In the genomic region with DNA sequence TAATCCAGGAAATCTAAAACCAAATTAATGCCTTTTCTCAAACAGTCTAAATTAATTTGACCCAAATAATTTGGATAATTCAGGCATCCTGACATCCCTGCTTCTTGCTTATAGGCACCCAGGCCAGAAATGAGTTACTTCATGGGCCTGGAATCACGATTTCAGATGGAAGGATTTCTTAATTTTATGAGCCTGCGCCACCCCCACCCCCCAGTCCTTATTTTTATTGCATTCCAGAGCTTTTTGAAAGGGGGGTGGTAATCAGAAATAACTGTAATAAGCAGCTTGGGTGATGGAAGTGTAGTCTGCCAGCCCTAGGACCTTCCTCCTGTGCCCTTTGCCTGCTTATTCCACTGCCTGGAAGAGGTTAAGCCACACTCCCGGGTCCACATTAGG, we compare ENCODE assay signal across 9 cellular contexts. TPM values are rescaled to one million over a fixed set of nuclear protein-coding genes. Genes with fewer than 3 reads are reported as not detected.
DNase-seq lines count a peak whose midpoint lies in the region; ATAC-seq, FAIRE-seq and TF ChIP-seq lines count a peak whose summit lies in the region.
"Had no signal": no experiment of that assay in that cellular context is flagged by ENCODE, and none has a peak within 500 bp of the region (broad histone marks: within the 10 kb centered on the region; RNA-seq: fewer than 3 reads in every experiment).

No MANE protein-coding gene starts in this region.

- peaks cover 38% of the 10 kb centered on the region for H3K36me3 ChIP-seq in astrocyte (ENCODE audit: insufficient read depth, low read length)
- H3K36me3 ChIP-seq in HepG2 (replicated peaks in 1 of 2; ENCODE audit: control insufficient read depth in 1 of 2, insufficient read depth in 2 of 2, low read length in 2 of 2): peaks cover 31 to 50% of the 10 kb centered on the region in 2 experiments
- H3K36me3 ChIP-seq in thymus (ENCODE audit: control insufficient read depth, insufficient read depth): peaks cover 46% of the 10 kb centered on the region

- H3K4me3 Mint-ChIP-seq in activated T-cell treated with anti-CD3 and anti-CD28 coated beads, Interleukin-2, amount 50 U/mL, for 24 hours: peak overlapping the region; percentile 93
- peak overlapping the region; percentile 97 for H3K4me3 Mint-ChIP-seq in astrocyte (ENCODE audit: unreplicated experiment)

- WGBS in HepG2 (ENCODE audit: low lambda C conversion rate): 35% methylated on average over 3 of the region's 3 CpGs
- 83% methylated on average over 3 of the region's 3 CpGs for WGBS in thymus

- TF ChIP-seq CTCF in astrocyte (IDR thresholded peaks at IDR 0.05; ENCODE audit: insufficient read depth, low read depth, low read length) (no peak), HepG2 (CRISPR knock-in tag; IDR thresholded peaks at IDR 0.05) (no peak)

- H3K27ac Mint-ChIP-seq in activated T-cell treated with anti-CD3 and anti-CD28 coated beads, Interleukin-2, amount 50 U/mL, for 24 hours: peak overlapping the region; percentile 89
- H3K27ac Mint-ChIP-seq in astrocyte (ENCODE audit: unreplicated experiment): peak overlapping the region; percentile 98

- no peaks in the 10 kb centered on the region for H3K9me3 Mint-ChIP-seq in activated T-cell treated with anti-CD3 and anti-CD28 coated beads, Interleukin-2, amount 50 U/mL, for 24 hours
- H3K9me3 Mint-ChIP-seq in astrocyte (ENCODE audit: unreplicated experiment): no peaks in the 10 kb centered on the region

- DNase-seq in activated T-cell treated with anti-CD3 and anti-CD28 coated beads, Interleukin-2, amount 50 U/mL, for 24 hours: no peak
- DNase-seq in activated T-cell treated with anti-CD3 and anti-CD28 coated beads, Interleukin-2, amount 50 U/mL, for 1 hour: no peak
- no peak for DNase-seq in astrocyte (ENCODE audit: low read depth)
- DNase-seq in HepG2 (ENCODE audit: low spot score): no peak
- DNase-seq in NCI-H2227 treated with DMSO at 0.1 percent for 48 hours (lab: John Stamatoyannopoulos, UW): no peak
- DNase-seq in amniotic stem cell (lab: John Stamatoyannopoulos, UW): no peak
- DNase-seq in NK-92 treated with Interleukin-12 subunit alpha and Interleukin-12 subunit beta, amount 100 ng/mL, for 24 hours (lab: John Stamatoyannopoulos, UW): no peak
- DNase-seq: activated gamma-delta T cell had no signal

- TSS peak; percentile 34 for BruUV-seq in HepG2 (replicated peaks; lab: Mats Ljungman, UMichigan)

- TF ChIP-seq RAD21 in HepG2 (CRISPR knock-in tag; IDR thresholded peaks at IDR 0.05): no peak

- ATAC-seq in HepG2: peak; percentile 6

- peaks cover 63% of the 10 kb centered on the region for H3K79me2 ChIP-seq in astrocyte (ENCODE audit: insufficient read depth, low read length)
- peaks cover 23% of the 10 kb centered on the region for H3K79me2 ChIP-seq in HepG2 (ENCODE audit: insufficient read depth, low read length)

- H3K4me3 ChIP-seq in astrocyte (ENCODE audit: insufficient read depth, low read depth, low read length) (peak overlapping the region; percentile 76), HepG2 (replicated peaks in 1 of 3; ENCODE audit: insufficient read depth in 1 of 3, low read depth in 2 of 3, low read length in 3 of 3) (peak overlapping the region; percentile 97 to 99 (median 99)), thymus (ENCODE audit: low read length) (peak overlapping the region; percentile 6)

- H3K27me3 Mint-ChIP-seq in activated T-cell treated with anti-CD3 and anti-CD28 coated beads, Interleukin-2, amount 50 U/mL, for 24 hours: no peaks in the 10 kb centered on the region
- no peaks in the 10 kb centered on the region for H3K27me3 Mint-ChIP-seq in astrocyte (ENCODE audit: low read depth, unreplicated experiment)

- H3K4me1 Mint-ChIP-seq in activated T-cell treated with anti-CD3 and anti-CD28 coated beads, Interleukin-2, amount 50 U/mL, for 24 hours (ENCODE audit: low read depth): peaks cover 43% of the 10 kb centered on the region
- H3K4me1 Mint-ChIP-seq in astrocyte (ENCODE audit: low read depth, unreplicated experiment): peaks cover 63% of the 10 kb centered on the region

- in situ Hi-C loops in HepG2 (cut with HindIII; ENCODE audit: extremely low pct_ligation_motif_present, low pct_unique_long_range_greater_than_20kb): no loop called here

- no peaks in the 10 kb centered on the region for H3K27me3 ChIP-seq in astrocyte (ENCODE audit: insufficient read depth, low read length)
- H3K27me3 ChIP-seq in HepG2 (ENCODE audit: control insufficient read depth in 1 of 2, insufficient read depth in 2 of 2, low read length in 2 of 2): no peaks in the 10 kb centered on the region; a peak in 1 of 5 replicates
- no peaks in the 10 kb centered on the region for H3K27me3 ChIP-seq in thymus (ENCODE audit: control insufficient read depth, insufficient read depth)

- TF ChIP-seq EP300 in HepG2 (IDR thresholded peaks at IDR 0.05; ENCODE audit: low read depth in 2 of 2, low read length in 2 of 2): no peak
- no peak for TF ChIP-seq EP300 in HepG2 (CRISPR knock-in tag; IDR thresholded peaks at IDR 0.05; ENCODE audit: borderline replicate concordance)

- H3K4me1 ChIP-seq in astrocyte (ENCODE audit: insufficient read depth, low read length) (peaks cover 57% of the 10 kb centered on the region), HepG2 (ENCODE audit: insufficient read depth, low read length) (peaks cover 24% of the 10 kb centered on the region), thymus (ENCODE audit: control insufficient read depth, insufficient read depth, low read length) (peaks cover 16% of the 10 kb centered on the region)

- peak overlapping the region; percentile 92 for H3K27ac ChIP-seq in astrocyte (ENCODE audit: low read depth, low read length)
- H3K27ac ChIP-seq in HepG2 (ENCODE audit: extremely low read length, insufficient read depth, low read length): peak overlapping the region; percentile 77
- peak overlapping the region; percentile 20 for H3K27ac ChIP-seq in thymus (ENCODE audit: low read depth)

- peaks cover 70% of the 10 kb centered on the region for H4K20me1 ChIP-seq in astrocyte (ENCODE audit: insufficient read depth, low read length)
- no peaks in the 10 kb centered on the region; the same call in 1 of the 2 replicates for H4K20me1 ChIP-seq in HepG2 (ENCODE audit: insufficient read depth, low read length)

- POLR2A ChIA-PET in HepG2 (lab: Yijun Ruan, JAX): interaction anchor here (1.0 to 2.4 kb wide), 3 partner anchors 10 to 20 kb away, joined by 3 to 17 read pairs (median 4); partner anchors contain the start of gene ABCF3

- no peak for TF ChIP-seq POLR2A in HepG2 (IDR thresholded peaks at IDR 0.05; ENCODE audit: insufficient read depth in 1 of 2, low read depth in 2 of 2, low read length in 2 of 2)

- CTCF ChIA-PET in HepG2 (lab: Yijun Ruan, JAX; ENCODE audit: low intra/inter-chr PET ratio, low total read pairs): no interaction called here

- H3K9me3 ChIP-seq in astrocyte (ENCODE audit: insufficient read depth, low read depth, low read length) (no peaks in the 10 kb centered on the region), HepG2 (ENCODE audit: low read length) (no peaks in the 10 kb centered on the region), thymus (ENCODE audit: control insufficient read depth) (no peaks in the 10 kb centered on the region)

- no peak overlapping the region for H2AFZ ChIP-seq in astrocyte (ENCODE audit: low read depth, low read length)
- no peak overlapping the region for H2AFZ ChIP-seq in HepG2 (ENCODE audit: low read length)

- peaks cover 78% of the 10 kb centered on the region for H3K36me3 Mint-ChIP-seq in activated T-cell treated with anti-CD3 and anti-CD28 coated beads, Interleukin-2, amount 50 U/mL, for 24 hours (ENCODE audit: low read depth)
- peaks cover 30% of the 10 kb centered on the region for H3K36me3 Mint-ChIP-seq in astrocyte (ENCODE audit: low read depth, unreplicated experiment)

- H3K4me2 ChIP-seq in astrocyte (ENCODE audit: low read length): peak overlapping the region; percentile 94
- peak overlapping the region; percentile 95 for H3K4me2 ChIP-seq in HepG2 (ENCODE audit: low read depth, low read length)

- FAIRE-seq in astrocyte (lab: Jason Lieb, UNC): no peak
- FAIRE-seq in HepG2 (lab: Jason Lieb, UNC): no peak

- intact Hi-C loops in HepG2 (cut with micrococcal nuclease; ENCODE audit: unreplicated experiment): loop anchor here (2.0 kb wide), 1 partner anchor 19 kb away; no protein-coding TSS in a partner anchor

- H3K9ac ChIP-seq in astrocyte (ENCODE audit: low read length) (peak overlapping the region; percentile 98), HepG2 (ENCODE audit: insufficient read depth, low read depth, low read length) (peak overlapping the region; percentile 98)

RNA-seq across cellular contexts. Expression of gene AP2M1, which starts 1.3 kb away (rescaled TPM):
- total RNA-seq in astrocyte (603 and 613 TPM in 2 replicates), HepG2 (2016; rRNA removed; fragmentation: Illumina TruSeq; extraction: Trizol) (124 and 126 TPM in 2 replicates)
- 72.2 and 73.9 TPM in 2 replicates for total RNA-seq in HepG2 (2016; cell fraction: cytosol; rRNA removed; fragmentation: Illumina TruSeq; extraction: Trizol; ENCODE audit: low read depth)
- total RNA-seq in HepG2 (2016; cell fraction: insoluble cytoplasmic fraction; rRNA removed; fragmentation: Illumina TruSeq; extraction: Trizol): 120 and 132 TPM in 2 replicates
- total RNA-seq in HepG2 (2016; cell fraction: membrane; rRNA removed; fragmentation: Illumina TruSeq; extraction: Trizol): 105 and 110 TPM in 2 replicates
- 55.3 and 71.0 TPM in 2 replicates for total RNA-seq in HepG2 (2016; cell fraction: nucleus; rRNA removed; fragmentation: Illumina TruSeq; extraction: Trizol)
- polyA plus RNA-seq in HepG2 (2011; rRNA removed) (146 and 189 TPM in 2 replicates), thymus (165 TPM)
- 105 and 107 TPM in 2 replicates for polyA plus RNA-seq in HepG2 (2011; cell fraction: cytosol; rRNA removed)
- 190 and 200 TPM in 2 replicates for polyA plus RNA-seq in HepG2 (2011; cell fraction: nucleus; rRNA removed)
- polyA plus RNA-seq in HepG2 (2012): 119 and 172 TPM in 2 replicates
- polyA plus RNA-seq in HepG2 (2016; cell fraction: cytosol; fragmentation: Illumina TruSeq; extraction: Trizol; ENCODE audit: low read depth): 89.6 and 102 TPM in 2 replicates
- polyA plus RNA-seq in HepG2 (2016; cell fraction: insoluble cytoplasmic fraction; fragmentation: Illumina TruSeq; extraction: Trizol; ENCODE audit: low read depth): 155 and 182 TPM in 2 replicates
- 110 and 116 TPM in 2 replicates for polyA plus RNA-seq in HepG2 (2016; cell fraction: membrane; fragmentation: Illumina TruSeq; extraction: Trizol; ENCODE audit: low read depth)
- polyA plus RNA-seq in HepG2 (2016; cell fraction: nucleus; fragmentation: Illumina TruSeq; extraction: Trizol; ENCODE audit: insufficient read depth, low read depth): 139 and 149 TPM in 2 replicates
- polyA minus RNA-seq in HepG2 (2011; rRNA and poly(A)+ RNA removed; ENCODE audit: low replicate concordance): 177 and 651 TPM in 2 replicates
- polyA minus RNA-seq in HepG2 (2011; cell fraction: cytosol; rRNA and poly(A)+ RNA removed): 51.9 and 58.8 TPM in 2 replicates
- 68.9 and 87.9 TPM in 2 replicates for polyA minus RNA-seq in HepG2 (2011; cell fraction: nucleus; rRNA and poly(A)+ RNA removed)

RNA-seq across cellular contexts. Expression of gene ABCF3, which starts 10.0 kb away (rescaled TPM):
- total RNA-seq in astrocyte (61.1 and 70.9 TPM in 2 replicates), HepG2 (2016; rRNA removed; fragmentation: Illumina TruSeq; extraction: Trizol) (32.7 and 38.8 TPM in 2 replicates)
- total RNA-seq in HepG2 (2016; cell fraction: cytosol; rRNA removed; fragmentation: Illumina TruSeq; extraction: Trizol; ENCODE audit: low read depth): 7.0 and 8.6 TPM in 2 replicates
- total RNA-seq in HepG2 (2016; cell fraction: insoluble cytoplasmic fraction; rRNA removed; fragmentation: Illumina TruSeq; extraction: Trizol): 30.5 and 38.2 TPM in 2 replicates
- 9.7 and 13.0 TPM in 2 replicates for total RNA-seq in HepG2 (2016; cell fraction: membrane; rRNA removed; fragmentation: Illumina TruSeq; extraction: Trizol)
- total RNA-seq in HepG2 (2016; cell fraction: nucleus; rRNA removed; fragmentation: Illumina TruSeq; extraction: Trizol): 31.0 and 40.0 TPM in 2 replicates
- polyA plus RNA-seq in HepG2 (2011; rRNA removed) (46.5 and 48.2 TPM in 2 replicates), thymus (60.6 TPM)
- polyA plus RNA-seq in HepG2 (2011; cell fraction: cytosol; rRNA removed): 30.2 and 39.9 TPM in 2 replicates
- polyA plus RNA-seq in HepG2 (2011; cell fraction: nucleus; rRNA removed): 164 and 188 TPM in 2 replicates
- polyA plus RNA-seq in HepG2 (2012): 28.3 and 31.4 TPM in 2 replicates
- 4.3 TPM in 2 replicates for polyA plus RNA-seq in HepG2 (2016; cell fraction: cytosol; fragmentation: Illumina TruSeq; extraction: Trizol; ENCODE audit: low read depth)
- 30.4 and 34.2 TPM in 2 replicates for polyA plus RNA-seq in HepG2 (2016; cell fraction: insoluble cytoplasmic fraction; fragmentation: Illumina TruSeq; extraction: Trizol; ENCODE audit: low read depth)
- 5.7 and 8.3 TPM in 2 replicates for polyA plus RNA-seq in HepG2 (2016; cell fraction: membrane; fragmentation: Illumina TruSeq; extraction: Trizol; ENCODE audit: low read depth)
- polyA plus RNA-seq in HepG2 (2016; cell fraction: nucleus; fragmentation: Illumina TruSeq; extraction: Trizol; ENCODE audit: insufficient read depth, low read depth): 92.9 and 103 TPM in 2 replicates
- polyA minus RNA-seq in HepG2 (2011; rRNA and poly(A)+ RNA removed; ENCODE audit: low replicate concordance): 79.8 and 202 TPM in 2 replicates
- 25.1 and 28.6 TPM in 2 replicates for polyA minus RNA-seq in HepG2 (2011; cell fraction: cytosol; rRNA and poly(A)+ RNA removed)
- 71.1 and 80.3 TPM in 2 replicates for polyA minus RNA-seq in HepG2 (2011; cell fraction: nucleus; rRNA and poly(A)+ RNA removed)

RNA-seq across cellular contexts. Expression of gene DVL3, which starts 20.8 kb away (rescaled TPM):
- 107 and 110 TPM in 2 replicates for total RNA-seq in astrocyte
- total RNA-seq in HepG2 (2016; rRNA removed; fragmentation: Illumina TruSeq; extraction: Trizol): 25.4 and 29.0 TPM in 2 replicates
- 23.8 and 24.8 TPM in 2 replicates for total RNA-seq in HepG2 (2016; cell fraction: cytosol; rRNA removed; fragmentation: Illumina TruSeq; extraction: Trizol; ENCODE audit: low read depth)
- total RNA-seq in HepG2 (2016; cell fraction: insoluble cytoplasmic fraction; rRNA removed; fragmentation: Illumina TruSeq; extraction: Trizol): 20.5 and 27.5 TPM in 2 replicates
- total RNA-seq in HepG2 (2016; cell fraction: membrane; rRNA removed; fragmentation: Illumina TruSeq; extraction: Trizol): 52.6 and 55.8 TPM in 2 replicates
- total RNA-seq in HepG2 (2016; cell fraction: nucleus; rRNA removed; fragmentation: Illumina TruSeq; extraction: Trizol): 28.8 and 35.1 TPM in 2 replicates
- polyA plus RNA-seq in HepG2 (2011; rRNA removed): 36.1 and 42.9 TPM in 2 replicates
- polyA plus RNA-seq in HepG2 (2011; cell fraction: cytosol; rRNA removed): 18.8 and 21.5 TPM in 2 replicates
- 166 and 190 TPM in 2 replicates for polyA plus RNA-seq in HepG2 (2011; cell fraction: nucleus; rRNA removed)
- 37.1 and 38.4 TPM in 2 replicates for polyA plus RNA-seq in HepG2 (2012)
- 40.0 and 43.8 TPM in 2 replicates for polyA plus RNA-seq in HepG2 (2016; cell fraction: cytosol; fragmentation: Illumina TruSeq; extraction: Trizol; ENCODE audit: low read depth)
- 28.4 and 42.1 TPM in 2 replicates for polyA plus RNA-seq in HepG2 (2016; cell fraction: insoluble cytoplasmic fraction; fragmentation: Illumina TruSeq; extraction: Trizol; ENCODE audit: low read depth)
- polyA plus RNA-seq in HepG2 (2016; cell fraction: membrane; fragmentation: Illumina TruSeq; extraction: Trizol; ENCODE audit: low read depth): 59.8 and 69.8 TPM in 2 replicates
- polyA plus RNA-seq in HepG2 (2016; cell fraction: nucleus; fragmentation: Illumina TruSeq; extraction: Trizol; ENCODE audit: insufficient read depth, low read depth): 134 and 135 TPM in 2 replicates
- 62.6 and 62.7 TPM in 2 replicates for polyA minus RNA-seq in HepG2 (2011; rRNA and poly(A)+ RNA removed; ENCODE audit: low replicate concordance)
- 24.4 and 29.1 TPM in 2 replicates for polyA minus RNA-seq in HepG2 (2011; cell fraction: cytosol; rRNA and poly(A)+ RNA removed)
- 50.5 and 58.6 TPM in 2 replicates for polyA minus RNA-seq in HepG2 (2011; cell fraction: nucleus; rRNA and poly(A)+ RNA removed)
- 26.0 TPM for polyA plus RNA-seq in thymus

RNA-seq across cellular contexts. Expression of gene EIF2B5, which starts 40.8 kb away (rescaled TPM):
- 20.8 and 22.6 TPM in 2 replicates for total RNA-seq in astrocyte
- 60.2 and 60.3 TPM in 2 replicates for total RNA-seq in HepG2 (2016; rRNA removed; fragmentation: Illumina TruSeq; extraction: Trizol)
- total RNA-seq in HepG2 (2016; cell fraction: cytosol; rRNA removed; fragmentation: Illumina TruSeq; extraction: Trizol; ENCODE audit: low read depth): 13.3 and 14.4 TPM in 2 replicates
- 56.4 and 59.3 TPM in 2 replicates for total RNA-seq in HepG2 (2016; cell fraction: insoluble cytoplasmic fraction; rRNA removed; fragmentation: Illumina TruSeq; extraction: Trizol)
- total RNA-seq in HepG2 (2016; cell fraction: membrane; rRNA removed; fragmentation: Illumina TruSeq; extraction: Trizol): 25.4 and 30.0 TPM in 2 replicates
- 46.2 and 46.9 TPM in 2 replicates for total RNA-seq in HepG2 (2016; cell fraction: nucleus; rRNA removed; fragmentation: Illumina TruSeq; extraction: Trizol)
- polyA plus RNA-seq in HepG2 (2011; rRNA removed): 38.4 and 42.2 TPM in 2 replicates
- polyA plus RNA-seq in HepG2 (2011; cell fraction: cytosol; rRNA removed): 31.2 and 31.6 TPM in 2 replicates
- polyA plus RNA-seq in HepG2 (2011; cell fraction: nucleus; rRNA removed): 105 and 110 TPM in 2 replicates
- polyA plus RNA-seq in HepG2 (2012): 31.8 and 34.3 TPM in 2 replicates
- 12.5 and 14.4 TPM in 2 replicates for polyA plus RNA-seq in HepG2 (2016; cell fraction: cytosol; fragmentation: Illumina TruSeq; extraction: Trizol; ENCODE audit: low read depth)
- 49.2 and 49.4 TPM in 2 replicates for polyA plus RNA-seq in HepG2 (2016; cell fraction: insoluble cytoplasmic fraction; fragmentation: Illumina TruSeq; extraction: Trizol; ENCODE audit: low read depth)
- polyA plus RNA-seq in HepG2 (2016; cell fraction: membrane; fragmentation: Illumina TruSeq; extraction: Trizol; ENCODE audit: low read depth): 17.8 and 21.2 TPM in 2 replicates
- 79.9 and 81.6 TPM in 2 replicates for polyA plus RNA-seq in HepG2 (2016; cell fraction: nucleus; fragmentation: Illumina TruSeq; extraction: Trizol; ENCODE audit: insufficient read depth, low read depth)
- polyA minus RNA-seq in HepG2 (2011; rRNA and poly(A)+ RNA removed; ENCODE audit: low replicate concordance): 63.6 and 87.1 TPM in 2 replicates
- 14.2 and 16.3 TPM in 2 replicates for polyA minus RNA-seq in HepG2 (2011; cell fraction: cytosol; rRNA and poly(A)+ RNA removed)
- 53.6 and 66.0 TPM in 2 replicates for polyA minus RNA-seq in HepG2 (2011; cell fraction: nucleus; rRNA and poly(A)+ RNA removed)
- polyA plus RNA-seq in thymus: 47.3 TPM

RNA-seq across cellular contexts. Expression of gene VWA5B2, which starts 53.4 kb away (rescaled TPM):
- 0.23 TPM in 1 of 2 replicates, not detected in the other for total RNA-seq in astrocyte
- total RNA-seq in HepG2 (2016; rRNA removed; fragmentation: Illumina TruSeq; extraction: Trizol): 0.04 TPM in 1 of 2 replicates, not detected in the other
- total RNA-seq in HepG2 (2016; cell fraction: cytosol; rRNA removed; fragmentation: Illumina TruSeq; extraction: Trizol; ENCODE audit: low read depth): not detected in 2 replicates
- total RNA-seq in HepG2 (2016; cell fraction: insoluble cytoplasmic fraction; rRNA removed; fragmentation: Illumina TruSeq; extraction: Trizol): 0.06 TPM in 1 of 2 replicates, not detected in the other
- total RNA-seq in HepG2 (2016; cell fraction: membrane; rRNA removed; fragmentation: Illumina TruSeq; extraction: Trizol): not detected in 2 replicates
- 0.25 TPM in 1 of 2 replicates, not detected in the other for total RNA-seq in HepG2 (2016; cell fraction: nucleus; rRNA removed; fragmentation: Illumina TruSeq; extraction: Trizol)
- polyA plus RNA-seq in HepG2 (2011; rRNA removed): 0.03 and 0.04 TPM in 2 replicates
- not detected in 2 replicates for polyA plus RNA-seq in HepG2 (2011; cell fraction: cytosol; rRNA removed)
- 0.26 and 0.50 TPM in 2 replicates for polyA plus RNA-seq in HepG2 (2011; cell fraction: nucleus; rRNA removed)
- 0.13 TPM in 1 of 2 replicates, not detected in the other for polyA plus RNA-seq in HepG2 (2012)
- not detected in 2 replicates for polyA plus RNA-seq in HepG2 (2016; cell fraction: cytosol; fragmentation: Illumina TruSeq; extraction: Trizol; ENCODE audit: low read depth)
- 0.07 TPM in 1 of 2 replicates, not detected in the other for polyA plus RNA-seq in HepG2 (2016; cell fraction: insoluble cytoplasmic fraction; fragmentation: Illumina TruSeq; extraction: Trizol; ENCODE audit: low read depth)
- not detected in 2 replicates for polyA plus RNA-seq in HepG2 (2016; cell fraction: membrane; fragmentation: Illumina TruSeq; extraction: Trizol; ENCODE audit: low read depth)
- polyA plus RNA-seq in HepG2 (2016; cell fraction: nucleus; fragmentation: Illumina TruSeq; extraction: Trizol; ENCODE audit: insufficient read depth, low read depth): 0.18 and 0.64 TPM in 2 replicates
- polyA minus RNA-seq in HepG2 (2011; rRNA and poly(A)+ RNA removed; ENCODE audit: low replicate concordance): 0.48 and 0.87 TPM in 2 replicates
- polyA minus RNA-seq in HepG2 (2011; cell fraction: cytosol; rRNA and poly(A)+ RNA removed): not detected in 2 replicates
- not detected in 2 replicates for polyA minus RNA-seq in HepG2 (2011; cell fraction: nucleus; rRNA and poly(A)+ RNA removed)
- 0.23 TPM for polyA plus RNA-seq in thymus

Comparison
In these comparisons a context has a peak if more than half of its experiments do, and no peak if none do; other contexts are left out.
1. H3K27ac ChIP-seq: peak in every context shown above with its lines; median percentile 92 in astrocyte; 77 in HepG2; 20 in thymus.
2. H3K4me3 ChIP-seq: peak in every context shown above with its lines; median percentile 99 in HepG2; 76 in astrocyte; 6 in thymus.